In genomic region chr11:843818-844692, GRCh38 we compare ENCODE assay signal across 1 cellular context.
A peak's percentile ranks its signal among the peaks of the same experiment; 100 is the strongest.
TF ChIP-seq lines count a peak whose summit lies in the region.

No MANE protein-coding gene starts in this region.

TF ChIP-seq in HepG2, 621 proteins besides CTCF, POLR2A, EP300 and RAD21 (continued from another document and continues in another):
- TF ChIP-seq ZNF691 (CRISPR knock-in tag; IDR thresholded peaks at IDR 0.05; ENCODE audit: borderline replicate concordance, low read depth) (peak; percentile 73; the same call in 1 of the 2 replicates), SALL1 (CRISPR knock-in tag; IDR thresholded peaks at IDR 0.05) (peak; percentile 83), AKAP8 (CRISPR knock-in tag; IDR thresholded peaks at IDR 0.05) (peak; percentile 96; the same call in 1 of the 2 replicates), PHF21A (CRISPR knock-in tag; IDR thresholded peaks at IDR 0.05) (peak; percentile 80), ATF4 (CRISPR knock-in tag; IDR thresholded peaks at IDR 0.05) (no peak), ZMYM3 (CRISPR knock-in tag; IDR thresholded peaks at IDR 0.05) (peak; percentile 57; the same call in 1 of the 2 replicates), MTA3 (CRISPR knock-in tag; IDR thresholded peaks at IDR 0.05) (no peak), PATZ1 (CRISPR knock-in tag; IDR thresholded peaks at IDR 0.05) (peak; percentile 94), BORCS8-MEF2B (CRISPR knock-in tag; IDR thresholded peaks at IDR 0.05) (peak; percentile 60; the same call in 1 of the 2 replicates), RBAK (CRISPR knock-in tag; IDR thresholded peaks at IDR 0.05) (peak; percentile 35; the same call in 1 of the 2 replicates), ZNF180 (CRISPR knock-in tag; IDR thresholded peaks at IDR 0.05; ENCODE audit: borderline replicate concordance, low read depth) (no peak), BHLHE40 (IDR thresholded peaks at IDR 0.05; ENCODE audit: low read length) (peak; percentile 80), HDAC2 (CRISPR knock-in tag; IDR thresholded peaks at IDR 0.05) (peak; percentile 88), ZEB1 (IDR thresholded peaks at IDR 0.05; ENCODE audit: insufficient replicate concordance, low read depth) (no peak), ZKSCAN1 (IDR thresholded peaks at IDR 0.05; ENCODE audit: low read length) (no peak), GABPB1 (CRISPR knock-in tag; IDR thresholded peaks at IDR 0.05) (peak; percentile 83), ATF5 (CRISPR knock-in tag; IDR thresholded peaks at IDR 0.05; ENCODE audit: low read depth) (no peak), DBP (CRISPR knock-in tag; IDR thresholded peaks at IDR 0.05; ENCODE audit: not compliant biosample characterization) (no peak), ZNF607 (CRISPR knock-in tag; IDR thresholded peaks at IDR 0.05; ENCODE audit: borderline replicate concordance) (peak; percentile 64; the same call in 1 of the 2 replicates), ZBTB25 (CRISPR knock-in tag; IDR thresholded peaks at IDR 0.05) (peak; percentile 76; the same call in 1 of the 2 replicates), ZNF121 (CRISPR knock-in tag; IDR thresholded peaks at IDR 0.05) (peak; percentile 60; the same call in 1 of the 2 replicates), CREBL2 (CRISPR knock-in tag; IDR thresholded peaks at IDR 0.05; ENCODE audit: borderline replicate concordance) (peak; percentile 18; the same call in 1 of the 2 replicates), ZNF205 (CRISPR knock-in tag; IDR thresholded peaks at IDR 0.05) (no peak), ZNF552 (CRISPR knock-in tag; IDR thresholded peaks at IDR 0.05; ENCODE audit: borderline replicate concordance) (no peak), ZNF317 (CRISPR knock-in tag; IDR thresholded peaks at IDR 0.05) (peak; percentile 33; the same call in 1 of the 2 replicates), ZNF296 (CRISPR knock-in tag; conservative IDR thresholded peaks at IDR 0.05) (0 out of 2 replicates have a peak, but pooled peaks have one; percentile 37), SP1 (IDR thresholded peaks at IDR 0.05) (no peak), SP1 (CRISPR knock-in tag; IDR thresholded peaks at IDR 0.05) (peak; percentile 62), MIER3 (CRISPR knock-in tag; IDR thresholded peaks at IDR 0.05; ENCODE audit: borderline replicate concordance) (peak; percentile 54; the same call in 1 of the 2 replicates), GATAD2A (CRISPR knock-in tag; IDR thresholded peaks at IDR 0.05) (peak; percentile 62; the same call in 1 of the 2 replicates), KDM5B (CRISPR knock-in tag; IDR thresholded peaks at IDR 0.05; ENCODE audit: borderline replicate concordance) (peak; percentile 78), SOX5 (CRISPR knock-in tag; IDR thresholded peaks at IDR 0.05; ENCODE audit: borderline replicate concordance) (peak; percentile 26; the same call in 1 of the 2 replicates), IKZF5 (CRISPR knock-in tag; IDR thresholded peaks at IDR 0.05) (no peak), ZXDC (CRISPR knock-in tag; IDR thresholded peaks at IDR 0.05) (peak; percentile 64; the same call in 1 of the 2 replicates), KMT2B (CRISPR knock-in tag; IDR thresholded peaks at IDR 0.05) (0 out of 2 replicates have a peak, but pooled peaks have one; percentile 46), NFE2L1 (CRISPR knock-in tag; IDR thresholded peaks at IDR 0.05; ENCODE audit: borderline replicate concordance) (no peak), PHF8 (CRISPR knock-in tag; IDR thresholded peaks at IDR 0.05) (peak; percentile 31; the same call in 1 of the 2 replicates), FOXP4 (CRISPR knock-in tag; IDR thresholded peaks at IDR 0.05) (peak; percentile 54), ZNF572 (CRISPR knock-in tag; IDR thresholded peaks at IDR 0.05) (0 out of 2 replicates have a peak, but pooled peaks have one; percentile 48), MXD3 (CRISPR knock-in tag; IDR thresholded peaks at IDR 0.05) (no peak), ZNF556 (CRISPR knock-in tag; IDR thresholded peaks at IDR 0.05; ENCODE audit: borderline replicate concordance) (peak; percentile 87; the same call in 1 of the 2 replicates), HOXA3 (CRISPR knock-in tag; IDR thresholded peaks at IDR 0.05) (peak; percentile 24; the same call in 1 of the 2 replicates), ZNF160 (CRISPR knock-in tag; IDR thresholded peaks at IDR 0.05) (0 out of 2 replicates have a peak, but pooled peaks have one; percentile 37), NPAS2 (CRISPR knock-in tag; IDR thresholded peaks at IDR 0.05; ENCODE audit: borderline replicate concordance) (0 out of 2 replicates have a peak, but pooled peaks have one; percentile 92), ZBTB2 (CRISPR knock-in tag; IDR thresholded peaks at IDR 0.05; ENCODE audit: low read depth) (peak; percentile 26; the same call in 1 of the 2 replicates), FOXO1 (CRISPR knock-in tag; IDR thresholded peaks at IDR 0.05) (no peak; the same call in 1 of the 2 replicates), EED (CRISPR knock-in tag; IDR thresholded peaks at IDR 0.05) (no peak), MLX (CRISPR knock-in tag; IDR thresholded peaks at IDR 0.05) (peak; percentile 77), NR2C2 (CRISPR knock-in tag; IDR thresholded peaks at IDR 0.05; ENCODE audit: borderline replicate concordance) (0 out of 2 replicates have a peak, but pooled peaks have one; percentile 58), ZMYM4 (CRISPR knock-in tag; IDR thresholded peaks at IDR 0.05) (0 out of 2 replicates have a peak, but pooled peaks have one; percentile 27)
